Comparison of ENCODE assay signal across 9 cellular contexts in genomic region chr10:132961-133898, GRCh38. TPM values are rescaled to one million over a fixed set of nuclear protein-coding genes. Genes with fewer than 3 reads are reported as not detected.
DNase-seq lines count a peak whose midpoint lies in the region; TF ChIP-seq lines count a peak whose summit lies in the region.
"Had no signal": no experiment of that assay in that cellular context is flagged by ENCODE, and none has a peak within 500 bp of the region (broad histone marks: within the 10 kb centered on the region; RNA-seq: fewer than 3 reads in every experiment).

No MANE protein-coding gene starts in this region.

- no peak for TF ChIP-seq CTCF in epithelial cell of proximal tubule (conservative IDR thresholded peaks at IDR 0.05; ENCODE audit: low read depth, low read length)
- TF ChIP-seq CTCF in retinal pigment epithelial cell (conservative IDR thresholded peaks at IDR 0.05; ENCODE audit: low read depth, low read length), result no peak

- H3K4me3 ChIP-seq in epithelial cell of proximal tubule (ENCODE audit: low read depth, low read length) (peak overlapping the region; percentile 65), retinal pigment epithelial cell (ENCODE audit: low read length) (peak overlapping the region; percentile 60)

- DNase-seq in SIG-M5 treated with dmso at 0.1 percent for 504 hours (lab: John Stamatoyannopoulos, UW; ENCODE audit: unreplicated experiment) (peak; percentile 16), SIG-M5 (lab: John Stamatoyannopoulos, UW) (no peak), RKO (ENCODE audit: low spot score) (peak; percentile 88), epithelial cell of proximal tubule (ENCODE audit: low read depth) (peak; percentile 64), retinal pigment epithelial cell (ENCODE audit: low read depth) (no peak), NCI-H524 (lab: John Stamatoyannopoulos, UW) (no peak), HuH-7 (ENCODE audit: low spot score) (no peak), GF-D8 (lab: John Stamatoyannopoulos, UW) (no peak)
- DNase-seq: BE2C had no signal

RNA-seq across cellular contexts. Expression of gene ZMYND11, which starts 2.0 kb away (rescaled TPM):
- 25.5 and 33.8 TPM in 2 replicates for total RNA-seq in epithelial cell of proximal tubule

Comparison
In these comparisons a context has a peak if more than half of its experiments do, and no peak if none do; other contexts are left out.
1. DNase-seq: peak in SIG-M5 treated with dmso at 0.1 percent for 504 hours (single experiment), RKO (single experiment) and epithelial cell of proximal tubule (single experiment); none in SIG-M5 (single experiment), retinal pigment epithelial cell (single experiment), NCI-H524 (0 of 2), HuH-7 (single experiment) and GF-D8 (single experiment).